In the genomic region with DNA sequence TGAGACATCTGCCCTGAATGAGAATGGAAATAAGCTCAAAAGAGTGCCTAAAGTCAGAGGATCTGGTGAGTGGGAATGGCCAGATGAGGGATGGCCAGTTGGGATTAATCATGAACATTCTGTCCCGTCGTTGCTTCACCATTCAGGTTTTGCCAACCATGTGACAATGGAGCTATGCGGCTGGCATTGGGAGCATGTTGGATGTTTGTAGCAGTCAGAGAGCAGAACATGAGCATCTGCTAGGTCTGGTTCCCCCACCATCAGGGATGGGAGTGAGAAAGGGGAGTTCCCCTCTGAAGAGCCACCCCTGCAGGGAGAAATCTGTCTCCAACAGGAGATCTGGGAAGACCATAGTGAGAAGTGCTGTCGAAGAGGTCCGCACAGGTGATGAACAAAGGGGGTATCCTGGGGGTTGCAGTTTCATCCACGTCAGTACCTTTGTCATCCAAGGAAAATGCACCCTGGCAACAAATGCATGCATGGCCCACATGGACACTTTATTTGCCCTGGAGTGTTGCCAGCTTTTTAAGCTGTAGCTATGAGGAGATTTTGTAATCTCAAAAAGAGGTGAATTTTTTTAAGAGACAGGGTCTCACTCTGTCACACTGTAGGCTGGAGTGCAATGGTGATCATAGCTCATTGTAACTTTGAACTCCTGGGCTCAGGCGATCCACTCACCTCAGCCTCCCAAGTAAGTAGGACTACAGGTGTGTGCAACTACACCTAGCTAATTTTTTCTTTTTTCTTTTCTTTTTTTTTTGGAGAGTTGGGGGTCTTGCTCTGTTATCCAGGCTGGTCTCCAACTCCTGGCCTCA, we compare ENCODE assay signal across 17 cellular contexts.
DNase-seq lines count a peak whose midpoint lies in the region; ATAC-seq, FAIRE-seq and TF ChIP-seq lines count a peak whose summit lies in the region.
"Had no signal": no experiment of that assay in that cellular context is flagged by ENCODE, and none has a peak within 500 bp of the region (broad histone marks: within the 10 kb centered on the region; RNA-seq: fewer than 3 reads in every experiment).

No MANE protein-coding gene starts in this region.

- intact Hi-C loops in A673 (cut with micrococcal nuclease; ENCODE audit: unreplicated experiment) (loop anchor here (5.0 to 10.0 kb wide), 4 partner anchors 173 to 317 kb away; no protein-coding TSS in a partner anchor), lower leg skin (cut with DNase I; ENCODE audit: low total_unique reads) (no loop called here)

- H3K27me3 ChIP-seq in A673 (replicated peaks; ENCODE audit: insufficient read depth, low read depth, low read length, poor library complexity) = no peaks in the 10 kb centered on the region
- H3K27me3 ChIP-seq in small intestine (ENCODE audit: control insufficient read depth in 2 of 2, insufficient read depth in 2 of 2, low read length in 2 of 2) = no peaks in the 10 kb centered on the region
- H3K27me3 ChIP-seq: BLaER1 treated with 17β-estradiol and CSF1 and Interleukin-3, amounts not matched to agents 10 nM and 100 nM; esophagus squamous epithelium had no signal

- BruUV-seq in A673 (replicated peaks; lab: Mats Ljungman, UMichigan) = no TSS peak

- H3K36me3 ChIP-seq in A673 (ENCODE audit: insufficient read depth, low read length, poor library complexity, severe bottlenecking) (no peaks in the 10 kb centered on the region), small intestine (ENCODE audit: control insufficient read depth in 2 of 2, insufficient read depth in 2 of 2, low read length in 2 of 2) (no peaks in the 10 kb centered on the region)
- H3K36me3 ChIP-seq: BLaER1 treated with 17β-estradiol and CSF1 and Interleukin-3, amounts not matched to agents 10 nM and 100 nM; esophagus squamous epithelium had no signal

- POLR2A ChIA-PET in A673 (lab: Charles Lee; ENCODE audit: low non-redundant PET) = no interaction called here

- no peak for ATAC-seq in GM18870 (IDR thresholded peaks at IDR 0.05; ENCODE audit: unreplicated experiment)
- ATAC-seq: GM23338, natural killer cell had no signal

- no peaks in the 10 kb centered on the region for H3K27me3 Mint-ChIP-seq in mesothelial cell of epicardium (ENCODE audit: low read depth)

- no peak overlapping the region for H3K4me3 Mint-ChIP-seq in mesothelial cell of epicardium
- H3K4me3 Mint-ChIP-seq: GM23338, natural killer cell had no signal

- H3K27ac ChIP-seq in A673 (ENCODE audit: low read depth, low read length, poor library complexity, severe bottlenecking) (peak overlapping the region; percentile 96), VCaP (peak overlapping the region; percentile 51), small intestine (ENCODE audit: low read depth in 1 of 2, low read length in 1 of 2) (no peak overlapping the region)
- H3K27ac ChIP-seq: BLaER1 treated with 17β-estradiol and CSF1 and Interleukin-3, amounts not matched to agents 10 nM and 100 nM; esophagus squamous epithelium had no signal

- no peak for FAIRE-seq in small intestine (lab: Jason Lieb, UNC)
- FAIRE-seq: astrocyte had no signal

- TF ChIP-seq CTCF in A673 (conservative IDR thresholded peaks at IDR 0.05; ENCODE audit: low read depth, low read length) (no peak), VCaP (conservative IDR thresholded peaks at IDR 0.05) (no peak), lower leg skin (IDR thresholded peaks at IDR 0.05) (no peak), mesothelial cell of epicardium (IDR thresholded peaks at IDR 0.05; ENCODE audit: unreplicated experiment) (no peak)

- no peaks in the 10 kb centered on the region for H3K36me3 Mint-ChIP-seq in mesothelial cell of epicardium
- H3K36me3 Mint-ChIP-seq: natural killer cell had no signal

- H3K4me1 Mint-ChIP-seq in mesothelial cell of epicardium = no peaks in the 10 kb centered on the region

- CTCF ChIA-PET in A673 (lab: Charles Lee) = no interaction called here

- TF ChIP-seq POLR2A in lower leg skin (IDR thresholded peaks at IDR 0.05) = no peak

- peaks cover 5% of the 10 kb centered on the region for H3K9me3 Mint-ChIP-seq in mesothelial cell of epicardium
- H3K9me3 Mint-ChIP-seq: natural killer cell had no signal

- no peaks in the 10 kb centered on the region for H3K9me3 ChIP-seq in A673 (ENCODE audit: low read depth, low read length, poor library complexity, severe bottlenecking)
- no peaks in the 10 kb centered on the region for H3K9me3 ChIP-seq in small intestine (ENCODE audit: control insufficient read depth, low read depth)
- H3K9me3 ChIP-seq: esophagus squamous epithelium had no signal

- peaks cover 70% of the 10 kb centered on the region for H3K4me1 ChIP-seq in A673 (ENCODE audit: insufficient read depth, low read length, poor library complexity, severe bottlenecking)
- H3K4me1 ChIP-seq in small intestine (ENCODE audit: control insufficient read depth in 2 of 2, insufficient read depth in 1 of 2, low read depth in 1 of 2, low read length in 1 of 2) = no peaks in the 10 kb centered on the region
- H3K4me1 ChIP-seq: esophagus squamous epithelium had no signal

- no peak overlapping the region for H3K27ac Mint-ChIP-seq in mesothelial cell of epicardium
- H3K27ac Mint-ChIP-seq: GM23338 had no signal

- H3K4me3 ChIP-seq in A673 (ENCODE audit: low read depth, low read length, poor library complexity, severe bottlenecking) (no peak overlapping the region), lower leg skin (ENCODE audit: low read depth, poor library complexity, severe bottlenecking) (no peak overlapping the region), small intestine (ENCODE audit: low read depth in 1 of 2, low read length in 2 of 2) (no peak overlapping the region)
- H3K4me3 ChIP-seq: BLaER1 treated with 17β-estradiol and CSF1 and Interleukin-3, amounts not matched to agents 10 nM and 100 nM; esophagus squamous epithelium; GM23338 had no signal

- DNase-seq in A673 (ENCODE audit: low spot score) (peak; percentile 46), COLO668 (lab: John Stamatoyannopoulos, UW; ENCODE audit: unreplicated experiment) (peak; percentile 22), lower leg skin (ENCODE audit: low spot score in 2 of 2) (peak; percentile 65 to 88), mesothelial cell of epicardium (ENCODE audit: low spot score in 2 of 2, unreplicated experiment in 2 of 2) (no peak), small intestine (no peak), EL (no peak)
- DNase-seq: activated gamma-delta T cell treated with Interleukin-2 at 50 U/mL for 16 hours; dermis blood vessel endothelial cell; esophagus squamous epithelium; KG1; natural killer cell; stimulated activated CD4-positive, alpha-beta T cell treated with anti-CD3 and anti-CD28 coated beads, Interleukin-2, amount 100 ng/mL, for 24 hours had no signal

- WGBS in lower leg skin, 2 donors = 76 to 79% methylated on average over 7 of the region's 7 CpGs
- WGBS in small intestine, 3 donors = 88 to 92% (median 89%) methylated on average over 7 of the region's 7 CpGs

Comparison
In these comparisons a context has a peak if more than half of its experiments do, and no peak if none do; other contexts are left out.
1. DNase-seq: peak in A673 (single experiment), COLO668 (single experiment) and lower leg skin (2 of 2); none in mesothelial cell of epicardium (0 of 2), small intestine (single experiment) and EL (single experiment).
2. H3K27ac ChIP-seq: peak in A673 (single experiment) and VCaP (single experiment); none in small intestine (0 of 2).